Comparison of ENCODE assay signal across 17 cellular contexts in genomic region chr17:20202141-20202574, GRCh38.
DNase-seq lines count a peak whose midpoint lies in the region; ATAC-seq and TF ChIP-seq lines count a peak whose summit lies in the region.
"Had no signal": no experiment of that assay in that cellular context is flagged by ENCODE, and none has a peak within 500 bp of the region (broad histone marks: within the 10 kb centered on the region; RNA-seq: fewer than 3 reads in every experiment).

No MANE protein-coding gene starts in this region.

- CTCF ChIA-PET in PC-9 (lab: Charles Lee), result no interaction called here

- BruUV-seq in PC-9 (replicated peaks; lab: Mats Ljungman, UMichigan), result no TSS peak

- no peaks in the 10 kb centered on the region for H3K27me3 ChIP-seq in PC-9 (ENCODE audit: insufficient read depth, low read depth)
- no peaks in the 10 kb centered on the region for H3K27me3 ChIP-seq in iPS DF 6.9 (ENCODE audit: control insufficient read depth, insufficient read depth, low read length)

- intact Hi-C loops in PC-9 (cut with micrococcal nuclease; ENCODE audit: unreplicated experiment), result no loop called here

- H3K36me3 ChIP-seq in PC-9 (ENCODE audit: low read depth), result peaks cover 9% of the 10 kb centered on the region; the same call in 1 of the 2 replicates
- 0 out of 2 replicates have a peak, but pooled peaks cover 3% of the 10 kb centered on the region for H3K36me3 ChIP-seq in iPS DF 6.9 (ENCODE audit: control insufficient read depth, insufficient read depth, low read length)

- H3K27ac ChIP-seq in PC-9 (no peak overlapping the region; the same call in 1 of the 2 replicates), iPS DF 6.9 (ENCODE audit: low read length) (no peak overlapping the region)

- peaks cover 29 to 36% of the 10 kb centered on the region in 2 donors for H3K4me1 Mint-ChIP-seq in natural killer cell treated with Interleukin-12 subunit alpha and Interleukin-12 subunit beta and Interleukin-15 and Interleukin-18, amount 100 ng/mL, for 72 hours (ENCODE audit: low read depth in 2 of 2)

- no CpG with 5 or more reads among the region's 3 CpGs for WGBS in iPS DF 6.9 (ENCODE audit: insufficient coverage, insufficient read length)

- no peaks in the 10 kb centered on the region for H4K20me1 ChIP-seq in PC-9 (ENCODE audit: insufficient read depth)

- ATAC-seq in HG03439 (IDR thresholded peaks at IDR 0.05; ENCODE audit: unreplicated experiment), result no peak
- no peak for ATAC-seq in natural killer cell treated with Interleukin-12 subunit alpha and Interleukin-12 subunit beta and Interleukin-15 and Interleukin-18, amount 100 ng/mL, for 72 hours
- ATAC-seq: activated CD4-positive, CD25-positive, alpha-beta regulatory T cell treated with anti-CD3 and anti-CD28 coated beads, Interleukin-2, amount 50 U/mL, for 24 hours; activated CD8-positive, alpha-beta memory T cell treated with anti-CD3 and anti-CD28 coated beads, Interleukin-2, amount 10 ng/mL, durations not matched to agents 7 days and 5 days; T-helper 17 cell had no signal

- H3K4me1 ChIP-seq in PC-9 (replicated peaks; ENCODE audit: insufficient read depth) (peaks cover 60% of the 10 kb centered on the region), iPS DF 6.9 (ENCODE audit: control insufficient read depth, insufficient read depth, low read length) (peaks cover 9% of the 10 kb centered on the region)

- DNase-seq in NCI-H2029 treated with DMSO at 0.1 percent for 48 hours (lab: John Stamatoyannopoulos, UW), result peak; percentile 16
- no peak for DNase-seq in NCI-H2029 (lab: John Stamatoyannopoulos, UW)
- DNase-seq in PC-9, result peak in 1 of 2 experiments; percentile 74
- peak; percentile 47 for DNase-seq in iPS DF 6.9 (ENCODE audit: low read depth, low spot score)
- DNase-seq in NCI-H748 treated with DMSO at 0.1 percent for 48 hours (lab: John Stamatoyannopoulos, UW), result no peak
- DNase-seq in activated CD4-positive, CD25-positive, alpha-beta regulatory T cell treated with anti-CD3 and anti-CD28 coated beads, Interleukin-2, amount 50 U/mL, for 72 hours, result no peak
- no peak for DNase-seq in natural killer cell treated with Interleukin-12 subunit alpha and Interleukin-12 subunit beta and Interleukin-15 and Interleukin-18, amount 100 ng/mL, for 72 hours (ENCODE audit: low spot score)
- DNase-seq: activated CD8-positive, alpha-beta memory T cell treated with anti-CD3 and anti-CD28 coated beads, Interleukin-2, amount 10 ng/mL, durations not matched to agents 7 days and 5 days; anterior cingulate cortex; CD4-positive, CD25-positive, alpha-beta regulatory T cell; MM.1S; SHP77; T-helper 17 cell had no signal

- no peak for TF ChIP-seq CTCF in PC-9 (conservative IDR thresholded peaks at IDR 0.05)

- H3K27me3 Mint-ChIP-seq in natural killer cell treated with Interleukin-12 subunit alpha and Interleukin-12 subunit beta and Interleukin-15 and Interleukin-18, amount 100 ng/mL, for 72 hours, result no peaks in the 10 kb centered on the region
- H3K27me3 Mint-ChIP-seq: activated CD8-positive, alpha-beta memory T cell treated with anti-CD3 and anti-CD28 coated beads, Interleukin-2, amount 10 ng/mL, durations not matched to agents 7 days and 5 days; stimulated activated naive CD8-positive, alpha-beta T cell treated with anti-CD3 and anti-CD28 coated beads, Interleukin-15, Interleukin-2, amounts not matched to agents 100 ng/mL and 50 ng/mL, for 24 hours; T-helper 17 cell had no signal

- H3K9me3 Mint-ChIP-seq in natural killer cell treated with Interleukin-12 subunit alpha and Interleukin-12 subunit beta and Interleukin-15 and Interleukin-18, amount 100 ng/mL, for 72 hours, result no peaks in the 10 kb centered on the region
- H3K9me3 Mint-ChIP-seq: stimulated activated naive CD8-positive, alpha-beta T cell treated with anti-CD3 and anti-CD28 coated beads, Interleukin-15, Interleukin-2, amounts not matched to agents 100 ng/mL and 50 ng/mL, for 24 hours had no signal

- H3K79me2 ChIP-seq in PC-9 (ENCODE audit: low read depth), result peaks cover 68% of the 10 kb centered on the region

- H3K4me3 Mint-ChIP-seq in natural killer cell treated with Interleukin-12 subunit alpha and Interleukin-12 subunit beta and Interleukin-15 and Interleukin-18, amount 100 ng/mL, for 72 hours, result no peak overlapping the region
- H3K4me3 Mint-ChIP-seq: activated CD8-positive, alpha-beta memory T cell treated with anti-CD3 and anti-CD28 coated beads, Interleukin-2, amount 10 ng/mL, durations not matched to agents 7 days and 5 days; CD4-positive, CD25-positive, alpha-beta regulatory T cell; neural crest cell; stimulated activated naive CD8-positive, alpha-beta T cell treated with anti-CD3 and anti-CD28 coated beads, Interleukin-15, Interleukin-2, amounts not matched to agents 100 ng/mL and 50 ng/mL, for 24 hours; T-helper 17 cell had no signal

- no peak overlapping the region for H3K27ac Mint-ChIP-seq in natural killer cell treated with Interleukin-12 subunit alpha and Interleukin-12 subunit beta and Interleukin-15 and Interleukin-18, amount 100 ng/mL, for 72 hours
- H3K27ac Mint-ChIP-seq: activated CD8-positive, alpha-beta memory T cell treated with anti-CD3 and anti-CD28 coated beads, Interleukin-2, amount 10 ng/mL, durations not matched to agents 7 days and 5 days; CD4-positive, CD25-positive, alpha-beta regulatory T cell; stimulated activated naive CD8-positive, alpha-beta T cell treated with anti-CD3 and anti-CD28 coated beads, Interleukin-15, Interleukin-2, amounts not matched to agents 100 ng/mL and 50 ng/mL, for 24 hours; T-helper 17 cell had no signal

- no peak overlapping the region for H2AFZ ChIP-seq in PC-9

- H3K9me3 ChIP-seq in PC-9 (ENCODE audit: insufficient read depth, low read depth) (no peaks in the 10 kb centered on the region; the same call in 1 of the 2 replicates), iPS DF 6.9 (ENCODE audit: control insufficient read depth, insufficient read depth, low read length) (no peaks in the 10 kb centered on the region)

- no peak overlapping the region for H3K4me3 ChIP-seq in PC-9
- no peak overlapping the region for H3K4me3 ChIP-seq in iPS DF 6.9 (ENCODE audit: low read length)

- peaks cover 16% of the 10 kb centered on the region for H3K36me3 Mint-ChIP-seq in natural killer cell treated with Interleukin-12 subunit alpha and Interleukin-12 subunit beta and Interleukin-15 and Interleukin-18, amount 100 ng/mL, for 72 hours
- H3K36me3 Mint-ChIP-seq: activated CD8-positive, alpha-beta memory T cell treated with anti-CD3 and anti-CD28 coated beads, Interleukin-2, amount 10 ng/mL, durations not matched to agents 7 days and 5 days; CD4-positive, CD25-positive, alpha-beta regulatory T cell had no signal

- H3K4me2 ChIP-seq in PC-9, result peak overlapping the region; percentile 28

- no peaks in the 10 kb centered on the region for H3K9me2 ChIP-seq in PC-9 (ENCODE audit: insufficient read depth)

- peaks cover 32% of the 10 kb centered on the region for H3F3A ChIP-seq in PC-9 (ENCODE audit: insufficient read depth, low read depth)

- POLR2A ChIA-PET in PC-9 (lab: Charles Lee; ENCODE audit: unreplicated experiment), result no interaction called here

Comparison
In these comparisons a context has a peak if more than half of its experiments do, and no peak if none do; other contexts are left out.
1. DNase-seq: peak in NCI-H2029 treated with DMSO at 0.1 percent for 48 hours (single experiment) and iPS DF 6.9 (single experiment); none in NCI-H2029 (single experiment), NCI-H748 treated with DMSO at 0.1 percent for 48 hours (single experiment), activated CD4-positive, CD25-positive, alpha-beta regulatory T cell treated with anti-CD3 and anti-CD28 coated beads, Interleukin-2, amount 50 U/mL, for 72 hours (single experiment) and natural killer cell treated with Interleukin-12 subunit alpha and Interleukin-12 subunit beta and Interleukin-15 and Interleukin-18, amount 100 ng/mL, for 72 hours (single experiment).